Comparison of ENCODE assay signal across 8 cellular contexts in genomic region chr19:52028780-52029123, GRCh38. TPM values are rescaled to one million over a fixed set of nuclear protein-coding genes. Genes with fewer than 3 reads are reported as not detected.
DNase-seq lines count a peak whose midpoint lies in the region; ATAC-seq, FAIRE-seq and TF ChIP-seq lines count a peak whose summit lies in the region.

No MANE protein-coding gene starts in this region.

- no peak for TF ChIP-seq RAD21 in GM12878 (IDR thresholded peaks at IDR 0.05; ENCODE audit: insufficient read depth, low read depth, low read length)
- TF ChIP-seq RAD21 in HepG2 (CRISPR knock-in tag; IDR thresholded peaks at IDR 0.05), result no peak

- H3K4me2 ChIP-seq in GM12878 (ENCODE audit: control insufficient read depth, insufficient read depth) (peak overlapping the region; percentile 70), HepG2 (ENCODE audit: low read depth, low read length) (peak overlapping the region; percentile 84)

- H2AFZ ChIP-seq in GM12878 (ENCODE audit: control insufficient read depth, low read depth, low read length), result peak overlapping the region; percentile 90
- H2AFZ ChIP-seq in HepG2 (ENCODE audit: low read length), result peak overlapping the region; percentile 42

- H3K27ac ChIP-seq in HL-60 (replicated peaks) (peak overlapping the region; percentile 91), GM12878 (ENCODE audit: control insufficient read depth, insufficient read depth) (peak overlapping the region; percentile 79), HepG2 (ENCODE audit: extremely low read length, insufficient read depth, low read length) (peak overlapping the region; percentile 97), tibial nerve (peak overlapping the region; percentile 81 to 97 (median 90))

- CTCF ChIA-PET in activated naive CD4-positive, alpha-beta T cell treated with anti-CD3 and anti-CD28 coated beads, Interleukin-2, amount 10 ng/mL, durations not matched to agents 7 days and 5 days (lab: Charles Lee), result no interaction called here
- CTCF ChIA-PET in GM12878 (lab: Yijun Ruan, JAX), result no interaction called here
- CTCF ChIA-PET in HepG2 (lab: Yijun Ruan, JAX; ENCODE audit: low intra/inter-chr PET ratio, low total read pairs), result no interaction called here

- H3K9me3 ChIP-seq in GM12878 (replicated peaks; ENCODE audit: control insufficient read depth, insufficient read depth, low read length), result peaks cover 34% of the 10 kb centered on the region
- H3K9me3 ChIP-seq in HepG2 (ENCODE audit: low read length), result peaks cover 25% of the 10 kb centered on the region
- peaks cover 0 to 72% (median 22%) of the 10 kb centered on the region in 4 donors for H3K9me3 ChIP-seq in tibial nerve

- H3K27me3 Mint-ChIP-seq in activated naive CD4-positive, alpha-beta T cell treated with anti-CD3 and anti-CD28 coated beads, Interleukin-2, amount 10 ng/mL, durations not matched to agents 7 days and 5 days, result no peaks in the 10 kb centered on the region

- SMC1A ChIA-PET in GM12878 (lab: Charles Lee; ENCODE audit: uncharacterized antibody, unreplicated experiment), result interaction anchor here (1.0 kb wide), 1 partner anchor 20 kb away, joined by 5 read pairs; no protein-coding TSS in a partner anchor

- H3K36me3 Mint-ChIP-seq in activated naive CD4-positive, alpha-beta T cell treated with anti-CD3 and anti-CD28 coated beads, Interleukin-2, amount 10 ng/mL, durations not matched to agents 7 days and 5 days, result peaks cover 82% of the 10 kb centered on the region

- H3K4me3 Mint-ChIP-seq in activated naive CD4-positive, alpha-beta T cell treated with anti-CD3 and anti-CD28 coated beads, Interleukin-2, amount 10 ng/mL, durations not matched to agents 7 days and 5 days, result peak overlapping the region; percentile 79

- H3K4me3 ChIP-seq in HL-60 (replicated peaks; ENCODE audit: insufficient read depth, low read length) (peak overlapping the region; percentile 59), GM12878 (peak overlapping the region; percentile 87), HepG2 (replicated peaks in 1 of 3; ENCODE audit: insufficient read depth in 1 of 3, low read depth in 2 of 3, low read length in 3 of 3) (peak overlapping the region; percentile 89 to 100 (median 95)), tibial nerve (peak overlapping the region; percentile 69 to 81 (median 76))

- in situ Hi-C loops in GM12878 (cut with MboI) (no loop called here), HepG2 (cut with HindIII; ENCODE audit: extremely low pct_ligation_motif_present, low pct_unique_long_range_greater_than_20kb) (no loop called here)

- BruUV-seq in GM12878 (replicated peaks; lab: Mats Ljungman, UMichigan) (TSS peak; percentile 85), HepG2 (replicated peaks; lab: Mats Ljungman, UMichigan) (TSS peak; percentile 76)

- H3K4me1 Mint-ChIP-seq in activated naive CD4-positive, alpha-beta T cell treated with anti-CD3 and anti-CD28 coated beads, Interleukin-2, amount 10 ng/mL, durations not matched to agents 7 days and 5 days, result peaks cover 24% of the 10 kb centered on the region

- H3K27ac Mint-ChIP-seq in activated naive CD4-positive, alpha-beta T cell treated with anti-CD3 and anti-CD28 coated beads, Interleukin-2, amount 10 ng/mL, durations not matched to agents 7 days and 5 days, result peak overlapping the region; percentile 95

- H3K9ac ChIP-seq in GM12878 (ENCODE audit: control insufficient read depth, insufficient read depth, low read length) (peak overlapping the region; percentile 87), HepG2 (ENCODE audit: insufficient read depth, low read depth, low read length) (peak overlapping the region; percentile 97)

- TF ChIP-seq EP300 in GM12878 (IDR thresholded peaks at IDR 0.05; ENCODE audit: borderline replicate concordance in 1 of 2, control insufficient read depth in 1 of 2, low read depth in 2 of 2, low read length in 2 of 2), result no peak
- TF ChIP-seq EP300 in HepG2 (IDR thresholded peaks at IDR 0.05; ENCODE audit: low read depth in 2 of 2, low read length in 2 of 2), result no peak
- no peak for TF ChIP-seq EP300 in HepG2 (CRISPR knock-in tag; IDR thresholded peaks at IDR 0.05; ENCODE audit: borderline replicate concordance)
- TF ChIP-seq EP300 in tibial nerve (IDR thresholded peaks at IDR 0.05), result no peak

- intact Hi-C loops in GM12878 (cut with micrococcal nuclease; ENCODE audit: unreplicated experiment) (loop anchor here (1.0 kb wide), 1 partner anchor 20 kb away; the partner anchor contains the start of gene ZNF432), HepG2 (cut with micrococcal nuclease; ENCODE audit: unreplicated experiment) (no loop called here)

- H3K36me3 ChIP-seq in GM12878 (ENCODE audit: control insufficient read depth in 2 of 2, insufficient read depth in 2 of 2, low read length in 1 of 2), result peaks cover 2 to 7% of the 10 kb centered on the region in 2 experiments; a peak in 3 of 4 replicates
- peaks cover 4 to 21% of the 10 kb centered on the region in 2 experiments for H3K36me3 ChIP-seq in HepG2 (replicated peaks in 1 of 2; ENCODE audit: control insufficient read depth in 1 of 2, insufficient read depth in 2 of 2, low read length in 2 of 2)
- peaks cover 4 to 64% (median 23%) of the 10 kb centered on the region in 3 donors for H3K36me3 ChIP-seq in tibial nerve

- POLR2A ChIA-PET in GM12878 (lab: Charles Lee) (interaction anchor here (0.7 kb wide), 1 partner anchor 20 kb away, joined by 3 read pairs; the partner anchor contains the start of gene ZNF615), HepG2 (lab: Yijun Ruan, JAX) (interaction anchor here (0.7 to 1.3 kb wide), 5 partner anchors 9 to 161 kb away, joined by 3 to 10 read pairs (median 4); partner anchors contain the start of genes PPP2R1A and ZNF432)

- no peak for DNase-seq in activated naive CD4-positive, alpha-beta T cell treated with anti-CD3 and anti-CD28 coated beads, Interleukin-2, amount 10 ng/mL, durations not matched to agents 7 days and 5 days
- no peak for DNase-seq in activated naive CD4-positive, alpha-beta T cell treated with anti-CD3 and anti-CD28 coated beads, Interleukin-2, amount 50 U/mL, for 16 hours
- DNase-seq in HL-60 (ENCODE audit: low read depth in 1 of 2, low spot score in 1 of 2), result no peak
- no peak for DNase-seq in GM12878 (ENCODE audit: low read depth, low spot score)
- no peak for DNase-seq in HepG2 (ENCODE audit: low spot score)
- no peak for DNase-seq in tibial nerve (ENCODE audit: low spot score in 2 of 2)
- DNase-seq in HTR-8/SVneo (ENCODE audit: insufficient read length, low spot score), result no peak

- ATAC-seq in GM12878 (peak; percentile 66), HepG2 (peak; percentile 40), HG02840 (IDR thresholded peaks at IDR 0.05; ENCODE audit: low FRiP score, unreplicated experiment) (no peak)

- RAD21 ChIA-PET in GM12878 (lab: Charles Lee; ENCODE audit: unreplicated experiment), result interaction anchor here (1.4 kb wide), 1 partner anchor 20 kb away, joined by 7 read pairs; the partner anchor contains the start of gene ZNF432

- H3K4me1 ChIP-seq in GM12878 (ENCODE audit: control insufficient read depth, insufficient read depth, low read length), result no peaks in the 10 kb centered on the region; the same call in 1 of the 2 replicates
- peaks cover 44% of the 10 kb centered on the region for H3K4me1 ChIP-seq in HepG2 (ENCODE audit: insufficient read depth, low read length)
- H3K4me1 ChIP-seq in tibial nerve, result peaks cover 3 to 20% (median 7%) of the 10 kb centered on the region in 4 donors

- H3K27me3 ChIP-seq in HL-60 (ENCODE audit: insufficient read depth, poor library complexity, severe bottlenecking) (no peaks in the 10 kb centered on the region), GM12878 (replicated peaks in 1 of 2; ENCODE audit: control insufficient read depth in 2 of 2, insufficient read depth in 2 of 2, low read length in 1 of 2) (no peaks in the 10 kb centered on the region), HepG2 (ENCODE audit: control insufficient read depth in 1 of 2, insufficient read depth in 2 of 2, low read length in 2 of 2) (no peaks in the 10 kb centered on the region; a peak in 2 of 5 replicates), tibial nerve (no peaks in the 10 kb centered on the region)

- TF ChIP-seq POLR2A in GM12878 (IDR thresholded peaks at IDR 0.05; ENCODE audit: low read depth, low read length) (no peak), HepG2 (IDR thresholded peaks at IDR 0.05; ENCODE audit: insufficient read depth in 1 of 2, low read depth in 2 of 2, low read length in 2 of 2) (no peak), tibial nerve (IDR thresholded peaks at IDR 0.05) (no peak)

- H3K79me2 ChIP-seq in GM12878 (ENCODE audit: control insufficient read depth, insufficient read depth, low read length) (peaks cover 10% of the 10 kb centered on the region), HepG2 (ENCODE audit: insufficient read depth, low read length) (peaks cover 39% of the 10 kb centered on the region)

- peaks cover 66% of the 10 kb centered on the region for H3K9me3 Mint-ChIP-seq in activated naive CD4-positive, alpha-beta T cell treated with anti-CD3 and anti-CD28 coated beads, Interleukin-2, amount 10 ng/mL, durations not matched to agents 7 days and 5 days

- H4K20me1 ChIP-seq in GM12878 (ENCODE audit: control insufficient read depth, insufficient read depth), result no peaks in the 10 kb centered on the region
- no peaks in the 10 kb centered on the region; the same call in 1 of the 2 replicates for H4K20me1 ChIP-seq in HepG2 (ENCODE audit: insufficient read depth, low read length)

- TF ChIP-seq CTCF in HL-60 (IDR thresholded peaks at IDR 0.05; ENCODE audit: insufficient read depth, low read length), result no peak
- no peak for TF ChIP-seq CTCF in GM12878 (IDR thresholded peaks at IDR 0.05 in 2 of 3, conservative IDR thresholded peaks at IDR 0.05 in 1 of 3; ENCODE audit: control insufficient read depth in 2 of 3, extremely low read depth in 1 of 3, insufficient read depth in 1 of 3, low read depth in 3 of 3, low read length in 3 of 3)
- TF ChIP-seq CTCF in HepG2 (CRISPR knock-in tag; IDR thresholded peaks at IDR 0.05), result no peak
- no peak for TF ChIP-seq CTCF in tibial nerve (IDR thresholded peaks at IDR 0.05)

- WGBS in GM12878 (ENCODE audit: insufficient coverage, insufficient replicate concordance, low lambda C conversion rate, missing lambda C conversion rate), result 20% methylated on average over 5 of the region's 5 CpGs
- WGBS in HepG2 (ENCODE audit: low lambda C conversion rate), result 19% methylated on average over 5 of the region's 5 CpGs
- 17% methylated on average over 5 of the region's 5 CpGs for WGBS in tibial nerve, 2 donors

- FAIRE-seq in GM12878 (lab: Jason Lieb, UNC) (no peak), HepG2 (lab: Jason Lieb, UNC) (no peak), HTR-8/SVneo (lab: Jason Lieb, UNC) (no peak)

RNA-seq across cellular contexts. Expression of gene ZNF614, which starts 0.6 kb away (rescaled TPM):
- total RNA-seq in GM12878 (2013; cell fraction: nucleolus; rRNA removed), result 18.3 and 18.5 TPM in 2 replicates
- total RNA-seq in GM12878 (2014; rRNA removed), result 9.3 and 11.6 TPM in 2 replicates
- total RNA-seq in GM12878 (2014; rRNA removed; fragmentation: Illumina TruSeq; extraction: Trizol), result 12.8 TPM in 2 replicates
- total RNA-seq in GM12878 (2021), result 9.2 and 9.8 TPM in 2 replicates
- polyA plus RNA-seq in GM12878 (2011; ENCODE audit: low read depth), result 3.7 TPM
- polyA plus RNA-seq in GM12878 (2011; rRNA removed), result 10.0 and 12.5 TPM in 2 replicates
- 4.2 and 4.8 TPM in 2 replicates for polyA plus RNA-seq in GM12878 (2011; cell fraction: cytosol; rRNA removed)
- polyA plus RNA-seq in GM12878 (2011; cell fraction: nucleus; rRNA removed), result 5.9 and 6.9 TPM in 2 replicates
- 4.7 and 5.9 TPM in 2 replicates for polyA plus RNA-seq in GM12878 (2012)
- polyA plus RNA-seq in GM12878 (2014; fragmentation: Illumina TruSeq; extraction: Trizol), result 9.8 and 12.7 TPM in 2 replicates
- 1 to 10 TPM; 3.9 to 5.3 TPM for polyA plus RNA-seq in GM12878 (2014; fragmentation: Nextera tagmentation; extraction: Ambion mirVana)
- 5.0 and 5.4 TPM in 2 replicates for polyA plus RNA-seq in GM12878 (2014; rRNA removed)
- polyA plus RNA-seq in GM12878 (2016; fragmentation: Nextera tagmentation; extraction: Ambion mirVana), result 10 to 100 TPM; 11.7 to 16.0 TPM
- polyA minus RNA-seq in GM12878 (2011; rRNA and poly(A)+ RNA removed), result 6.9 and 11.8 TPM in 2 replicates
- 2.9 and 3.5 TPM in 2 replicates for polyA minus RNA-seq in GM12878 (2011; cell fraction: cytosol; rRNA and poly(A)+ RNA removed)
- polyA minus RNA-seq in GM12878 (2011; cell fraction: nucleus; rRNA and poly(A)+ RNA removed), result 5.0 and 5.8 TPM in 2 replicates
- total RNA-seq in HepG2 (2016; rRNA removed; fragmentation: Illumina TruSeq; extraction: Trizol), result 22.8 and 38.2 TPM in 2 replicates
- total RNA-seq in HepG2 (2016; cell fraction: cytosol; rRNA removed; fragmentation: Illumina TruSeq; extraction: Trizol; ENCODE audit: low read depth), result 2.4 and 3.8 TPM in 2 replicates
- total RNA-seq in HepG2 (2016; cell fraction: insoluble cytoplasmic fraction; rRNA removed; fragmentation: Illumina TruSeq; extraction: Trizol), result 22.8 and 38.0 TPM in 2 replicates
- total RNA-seq in HepG2 (2016; cell fraction: membrane; rRNA removed; fragmentation: Illumina TruSeq; extraction: Trizol), result 10.3 and 12.8 TPM in 2 replicates
- 16.4 and 18.5 TPM in 2 replicates for total RNA-seq in HepG2 (2016; cell fraction: nucleus; rRNA removed; fragmentation: Illumina TruSeq; extraction: Trizol)
- 10.0 and 13.0 TPM in 2 replicates for polyA plus RNA-seq in HepG2 (2011; rRNA removed)
- 5.9 and 9.4 TPM in 2 replicates for polyA plus RNA-seq in HepG2 (2011; cell fraction: cytosol; rRNA removed)
- 6.8 and 8.0 TPM in 2 replicates for polyA plus RNA-seq in HepG2 (2011; cell fraction: nucleus; rRNA removed)
- polyA plus RNA-seq in HepG2 (2012), result 11.2 and 14.2 TPM in 2 replicates
- polyA plus RNA-seq in HepG2 (2016; cell fraction: cytosol; fragmentation: Illumina TruSeq; extraction: Trizol; ENCODE audit: low read depth), result 0.99 and 1.6 TPM in 2 replicates
- polyA plus RNA-seq in HepG2 (2016; cell fraction: insoluble cytoplasmic fraction; fragmentation: Illumina TruSeq; extraction: Trizol; ENCODE audit: low read depth), result 23.0 and 25.3 TPM in 2 replicates
- 3.7 TPM in 2 replicates for polyA plus RNA-seq in HepG2 (2016; cell fraction: membrane; fragmentation: Illumina TruSeq; extraction: Trizol; ENCODE audit: low read depth)
- 17.4 and 18.9 TPM in 2 replicates for polyA plus RNA-seq in HepG2 (2016; cell fraction: nucleus; fragmentation: Illumina TruSeq; extraction: Trizol; ENCODE audit: insufficient read depth, low read depth)
- polyA minus RNA-seq in HepG2 (2011; rRNA and poly(A)+ RNA removed; ENCODE audit: low replicate concordance), result 2.9 and 5.3 TPM in 2 replicates
- polyA minus RNA-seq in HepG2 (2011; cell fraction: cytosol; rRNA and poly(A)+ RNA removed), result 10.0 and 11.0 TPM in 2 replicates
- 22.5 and 29.7 TPM in 2 replicates for polyA minus RNA-seq in HepG2 (2011; cell fraction: nucleus; rRNA and poly(A)+ RNA removed)
- 1 to 10 TPM; 4.7 to 8.3 (median 6.0) TPM for total RNA-seq in tibial nerve

RNA-seq across cellular contexts. Expression of gene ZNF432, which starts 19.9 kb away (rescaled TPM):
- 26.7 and 28.8 TPM in 2 replicates for total RNA-seq in GM12878 (2013; cell fraction: nucleolus; rRNA removed)
- total RNA-seq in GM12878 (2014; rRNA removed) (4.7 and 5.3 TPM in 2 replicates), GM12878 (2014; rRNA removed; fragmentation: Illumina TruSeq; extraction: Trizol) (7.0 and 7.2 TPM in 2 replicates), GM12878 (2021) (6.0 and 6.3 TPM in 2 replicates), HepG2 (2016; rRNA removed; fragmentation: Illumina TruSeq; extraction: Trizol) (8.7 and 10.8 TPM in 2 replicates), tibial nerve (10 to 100 TPM in 3 of 4 donors, 1 to 10 TPM in 1; 9.3 to 18.8 (median 14.2) TPM)
- polyA plus RNA-seq in GM12878 (2011; ENCODE audit: low read depth), result 5.4 TPM
- polyA plus RNA-seq in GM12878 (2011; rRNA removed) (5.6 and 9.2 TPM in 2 replicates), GM12878 (2014; fragmentation: Illumina TruSeq; extraction: Trizol) (5.6 and 8.1 TPM in 2 replicates), GM12878 (2014; fragmentation: Nextera tagmentation; extraction: Ambion mirVana) (1 to 10 TPM; 1.7 to 2.3 TPM), GM12878 (2014; rRNA removed) (3.5 and 3.8 TPM in 2 replicates), GM12878 (2016; fragmentation: Nextera tagmentation; extraction: Ambion mirVana) (1 to 10 TPM; 2.5 to 3.8 TPM), HepG2 (2011; rRNA removed) (3.7 and 4.1 TPM in 2 replicates)
- 2.4 and 3.1 TPM in 2 replicates for polyA plus RNA-seq in GM12878 (2011; cell fraction: cytosol; rRNA removed)
- polyA plus RNA-seq in GM12878 (2011; cell fraction: nucleus; rRNA removed), result 6.8 and 7.1 TPM in 2 replicates
- polyA plus RNA-seq in GM12878 (2012), result 5.6 and 7.1 TPM in 2 replicates
- 8.0 and 14.8 TPM in 2 replicates for polyA minus RNA-seq in GM12878 (2011; rRNA and poly(A)+ RNA removed)
- 3.0 and 4.0 TPM in 2 replicates for polyA minus RNA-seq in GM12878 (2011; cell fraction: cytosol; rRNA and poly(A)+ RNA removed)
- 6.8 and 9.6 TPM in 2 replicates for polyA minus RNA-seq in GM12878 (2011; cell fraction: nucleus; rRNA and poly(A)+ RNA removed)
- total RNA-seq in HepG2 (2016; cell fraction: cytosol; rRNA removed; fragmentation: Illumina TruSeq; extraction: Trizol; ENCODE audit: low read depth), result 1.4 and 3.5 TPM in 2 replicates
- 8.3 and 8.7 TPM in 2 replicates for total RNA-seq in HepG2 (2016; cell fraction: insoluble cytoplasmic fraction; rRNA removed; fragmentation: Illumina TruSeq; extraction: Trizol)
- 2.5 and 3.2 TPM in 2 replicates for total RNA-seq in HepG2 (2016; cell fraction: membrane; rRNA removed; fragmentation: Illumina TruSeq; extraction: Trizol)
- 12.4 and 16.3 TPM in 2 replicates for total RNA-seq in HepG2 (2016; cell fraction: nucleus; rRNA removed; fragmentation: Illumina TruSeq; extraction: Trizol)
- 1.1 and 1.4 TPM in 2 replicates for polyA plus RNA-seq in HepG2 (2011; cell fraction: cytosol; rRNA removed)
- polyA plus RNA-seq in HepG2 (2011; cell fraction: nucleus; rRNA removed), result 11.5 and 13.6 TPM in 2 replicates
- 5.2 and 6.6 TPM in 2 replicates for polyA plus RNA-seq in HepG2 (2012)
- 0.20 and 0.35 TPM in 2 replicates for polyA plus RNA-seq in HepG2 (2016; cell fraction: cytosol; fragmentation: Illumina TruSeq; extraction: Trizol; ENCODE audit: low read depth)
- 4.6 and 4.9 TPM in 2 replicates for polyA plus RNA-seq in HepG2 (2016; cell fraction: insoluble cytoplasmic fraction; fragmentation: Illumina TruSeq; extraction: Trizol; ENCODE audit: low read depth)
- 0.77 TPM in 2 replicates for polyA plus RNA-seq in HepG2 (2016; cell fraction: membrane; fragmentation: Illumina TruSeq; extraction: Trizol; ENCODE audit: low read depth)
- polyA plus RNA-seq in HepG2 (2016; cell fraction: nucleus; fragmentation: Illumina TruSeq; extraction: Trizol; ENCODE audit: insufficient read depth, low read depth), result 24.1 and 26.8 TPM in 2 replicates
- 2.7 and 3.2 TPM in 2 replicates for polyA minus RNA-seq in HepG2 (2011; rRNA and poly(A)+ RNA removed; ENCODE audit: low replicate concordance)
- 2.2 and 3.6 TPM in 2 replicates for polyA minus RNA-seq in HepG2 (2011; cell fraction: cytosol; rRNA and poly(A)+ RNA removed)
- polyA minus RNA-seq in HepG2 (2011; cell fraction: nucleus; rRNA and poly(A)+ RNA removed), result 19.7 and 23.6 TPM in 2 replicates

RNA-seq across cellular contexts. Expression of gene ZNF615, which starts 20.7 kb away (rescaled TPM):
- total RNA-seq in GM12878 (2013; cell fraction: nucleolus; rRNA removed), result 18.4 and 26.6 TPM in 2 replicates
- total RNA-seq in GM12878 (2014; rRNA removed), result 4.5 and 5.6 TPM in 2 replicates
- total RNA-seq in GM12878 (2014; rRNA removed; fragmentation: Illumina TruSeq; extraction: Trizol), result 7.2 and 7.6 TPM in 2 replicates
- total RNA-seq in GM12878 (2021), result 4.7 and 5.7 TPM in 2 replicates
- 3.7 TPM for polyA plus RNA-seq in GM12878 (2011; ENCODE audit: low read depth)
- polyA plus RNA-seq in GM12878 (2011; rRNA removed), result 5.4 and 8.7 TPM in 2 replicates
- 3.5 and 3.6 TPM in 2 replicates for polyA plus RNA-seq in GM12878 (2011; cell fraction: cytosol; rRNA removed)
- polyA plus RNA-seq in GM12878 (2011; cell fraction: nucleus; rRNA removed), result 4.9 and 6.4 TPM in 2 replicates
- polyA plus RNA-seq in GM12878 (2012), result 3.1 and 5.2 TPM in 2 replicates
- 5.4 and 5.6 TPM in 2 replicates for polyA plus RNA-seq in GM12878 (2014; fragmentation: Illumina TruSeq; extraction: Trizol)
- polyA plus RNA-seq in GM12878 (2014; fragmentation: Nextera tagmentation; extraction: Ambion mirVana), result 1 to 10 TPM; 1.7 to 2.1 TPM
- polyA plus RNA-seq in GM12878 (2014; rRNA removed), result 2.8 TPM in 2 replicates
- polyA plus RNA-seq in GM12878 (2016; fragmentation: Nextera tagmentation; extraction: Ambion mirVana), result 1 to 10 TPM; 2.5 to 3.9 TPM
- 9.0 and 16.8 TPM in 2 replicates for polyA minus RNA-seq in GM12878 (2011; rRNA and poly(A)+ RNA removed)
- polyA minus RNA-seq in GM12878 (2011; cell fraction: cytosol; rRNA and poly(A)+ RNA removed), result 3.4 and 5.1 TPM in 2 replicates
- 7.4 and 12.2 TPM in 2 replicates for polyA minus RNA-seq in GM12878 (2011; cell fraction: nucleus; rRNA and poly(A)+ RNA removed)
- 7.8 and 13.9 TPM in 2 replicates for total RNA-seq in HepG2 (2016; rRNA removed; fragmentation: Illumina TruSeq; extraction: Trizol)
- 1.2 and 1.9 TPM in 2 replicates for total RNA-seq in HepG2 (2016; cell fraction: cytosol; rRNA removed; fragmentation: Illumina TruSeq; extraction: Trizol; ENCODE audit: low read depth)
- total RNA-seq in HepG2 (2016; cell fraction: insoluble cytoplasmic fraction; rRNA removed; fragmentation: Illumina TruSeq; extraction: Trizol), result 8.6 and 12.8 TPM in 2 replicates
- 4.1 and 4.7 TPM in 2 replicates for total RNA-seq in HepG2 (2016; cell fraction: membrane; rRNA removed; fragmentation: Illumina TruSeq; extraction: Trizol)
- total RNA-seq in HepG2 (2016; cell fraction: nucleus; rRNA removed; fragmentation: Illumina TruSeq; extraction: Trizol), result 7.5 and 10.2 TPM in 2 replicates
- polyA plus RNA-seq in HepG2 (2011; rRNA removed), result 5.1 and 5.2 TPM in 2 replicates
- polyA plus RNA-seq in HepG2 (2011; cell fraction: cytosol; rRNA removed), result 2.1 and 3.2 TPM in 2 replicates
- polyA plus RNA-seq in HepG2 (2011; cell fraction: nucleus; rRNA removed), result 4.5 and 8.3 TPM in 2 replicates
- polyA plus RNA-seq in HepG2 (2012), result 6.5 and 6.9 TPM in 2 replicates
- 0.46 and 0.55 TPM in 2 replicates for polyA plus RNA-seq in HepG2 (2016; cell fraction: cytosol; fragmentation: Illumina TruSeq; extraction: Trizol; ENCODE audit: low read depth)
- polyA plus RNA-seq in HepG2 (2016; cell fraction: insoluble cytoplasmic fraction; fragmentation: Illumina TruSeq; extraction: Trizol; ENCODE audit: low read depth), result 6.9 and 7.6 TPM in 2 replicates
- 0.94 and 1.3 TPM in 2 replicates for polyA plus RNA-seq in HepG2 (2016; cell fraction: membrane; fragmentation: Illumina TruSeq; extraction: Trizol; ENCODE audit: low read depth)
- polyA plus RNA-seq in HepG2 (2016; cell fraction: nucleus; fragmentation: Illumina TruSeq; extraction: Trizol; ENCODE audit: insufficient read depth, low read depth), result 9.7 and 9.8 TPM in 2 replicates
- 5.1 and 7.0 TPM in 2 replicates for polyA minus RNA-seq in HepG2 (2011; rRNA and poly(A)+ RNA removed; ENCODE audit: low replicate concordance)
- polyA minus RNA-seq in HepG2 (2011; cell fraction: cytosol; rRNA and poly(A)+ RNA removed), result 5.5 and 7.0 TPM in 2 replicates
- 16.0 and 28.8 TPM in 2 replicates for polyA minus RNA-seq in HepG2 (2011; cell fraction: nucleus; rRNA and poly(A)+ RNA removed)
- 10 to 100 TPM; 15.3 to 29.6 (median 21.6) TPM for total RNA-seq in tibial nerve

RNA-seq across cellular contexts. Expression of gene ZNF350, which starts 42.1 kb away (rescaled TPM):
- total RNA-seq in GM12878 (2013; cell fraction: nucleolus; rRNA removed), result 25.8 and 30.2 TPM in 2 replicates
- total RNA-seq in GM12878 (2014; rRNA removed) (6.4 and 6.6 TPM in 2 replicates), GM12878 (2014; rRNA removed; fragmentation: Illumina TruSeq; extraction: Trizol) (11.8 and 12.9 TPM in 2 replicates), GM12878 (2021) (7.6 and 8.7 TPM in 2 replicates), HepG2 (2016; rRNA removed; fragmentation: Illumina TruSeq; extraction: Trizol) (6.9 and 10.0 TPM in 2 replicates), tibial nerve (10 to 100 TPM in 2 of 4 donors, 1 to 10 TPM in 2; 7.2 to 16.7 (median 9.9) TPM)
- 6.8 TPM for polyA plus RNA-seq in GM12878 (2011; ENCODE audit: low read depth)
- polyA plus RNA-seq in GM12878 (2011; rRNA removed) (10.1 and 15.0 TPM in 2 replicates), GM12878 (2014; fragmentation: Illumina TruSeq; extraction: Trizol) (10.6 and 10.7 TPM in 2 replicates), GM12878 (2014; fragmentation: Nextera tagmentation; extraction: Ambion mirVana) (10 to 100 TPM in 1 of 2 experiments, 1 to 10 TPM in 1; 9.8 to 10.9 TPM), GM12878 (2014; rRNA removed) (5.2 and 6.5 TPM in 2 replicates), GM12878 (2016; fragmentation: Nextera tagmentation; extraction: Ambion mirVana) (10 to 100 TPM in 1 of 2 experiments, 1 to 10 TPM in 1; 8.3 to 10.6 TPM), HepG2 (2011; rRNA removed) (3.0 and 3.7 TPM in 2 replicates)
- polyA plus RNA-seq in GM12878 (2011; cell fraction: cytosol; rRNA removed), result 4.2 and 6.1 TPM in 2 replicates
- 5.4 and 5.6 TPM in 2 replicates for polyA plus RNA-seq in GM12878 (2011; cell fraction: nucleus; rRNA removed)
- 7.4 and 9.9 TPM in 2 replicates for polyA plus RNA-seq in GM12878 (2012)
- polyA minus RNA-seq in GM12878 (2011; rRNA and poly(A)+ RNA removed), result 10.0 and 11.9 TPM in 2 replicates
- polyA minus RNA-seq in GM12878 (2011; cell fraction: cytosol; rRNA and poly(A)+ RNA removed), result 2.0 and 5.4 TPM in 2 replicates
- polyA minus RNA-seq in GM12878 (2011; cell fraction: nucleus; rRNA and poly(A)+ RNA removed), result 5.6 and 8.9 TPM in 2 replicates
- 1.2 and 5.9 TPM in 2 replicates for total RNA-seq in HepG2 (2016; cell fraction: cytosol; rRNA removed; fragmentation: Illumina TruSeq; extraction: Trizol; ENCODE audit: low read depth)
- total RNA-seq in HepG2 (2016; cell fraction: insoluble cytoplasmic fraction; rRNA removed; fragmentation: Illumina TruSeq; extraction: Trizol), result 6.7 and 9.5 TPM in 2 replicates
- 2.5 and 4.6 TPM in 2 replicates for total RNA-seq in HepG2 (2016; cell fraction: membrane; rRNA removed; fragmentation: Illumina TruSeq; extraction: Trizol)
- 5.4 and 7.0 TPM in 2 replicates for total RNA-seq in HepG2 (2016; cell fraction: nucleus; rRNA removed; fragmentation: Illumina TruSeq; extraction: Trizol)
- 1.4 and 2.2 TPM in 2 replicates for polyA plus RNA-seq in HepG2 (2011; cell fraction: cytosol; rRNA removed)
- polyA plus RNA-seq in HepG2 (2011; cell fraction: nucleus; rRNA removed), result 2.1 and 3.4 TPM in 2 replicates
- polyA plus RNA-seq in HepG2 (2012), result 3.9 and 5.3 TPM in 2 replicates
- 0.47 and 0.63 TPM in 2 replicates for polyA plus RNA-seq in HepG2 (2016; cell fraction: cytosol; fragmentation: Illumina TruSeq; extraction: Trizol; ENCODE audit: low read depth)
- 6.3 and 6.4 TPM in 2 replicates for polyA plus RNA-seq in HepG2 (2016; cell fraction: insoluble cytoplasmic fraction; fragmentation: Illumina TruSeq; extraction: Trizol; ENCODE audit: low read depth)
- polyA plus RNA-seq in HepG2 (2016; cell fraction: membrane; fragmentation: Illumina TruSeq; extraction: Trizol; ENCODE audit: low read depth), result 0.85 and 0.90 TPM in 2 replicates
- 4.3 and 11.1 TPM in 2 replicates for polyA plus RNA-seq in HepG2 (2016; cell fraction: nucleus; fragmentation: Illumina TruSeq; extraction: Trizol; ENCODE audit: insufficient read depth, low read depth)
- 1.6 and 2.6 TPM in 2 replicates for polyA minus RNA-seq in HepG2 (2011; rRNA and poly(A)+ RNA removed; ENCODE audit: low replicate concordance)
- polyA minus RNA-seq in HepG2 (2011; cell fraction: cytosol; rRNA and poly(A)+ RNA removed), result 2.6 and 4.0 TPM in 2 replicates
- 14.8 and 18.3 TPM in 2 replicates for polyA minus RNA-seq in HepG2 (2011; cell fraction: nucleus; rRNA and poly(A)+ RNA removed)
